19 cellular contexts compared by ENCODE assay signal in genomic region chr17:80886641-80887573, GRCh38.
DNase-seq lines count a peak whose midpoint lies in the region; ATAC-seq, FAIRE-seq and TF ChIP-seq lines count a peak whose summit lies in the region.
"Had no signal": no experiment of that assay in that cellular context is flagged by ENCODE, and none has a peak within 500 bp of the region (broad histone marks: within the 10 kb centered on the region; RNA-seq: fewer than 3 reads in every experiment).

No MANE protein-coding gene starts in this region.

- no peak overlapping the region for H3K27ac ChIP-seq in right lobe of liver
- no peak overlapping the region for H3K27ac ChIP-seq in HepG2 (ENCODE audit: extremely low read length, insufficient read depth, low read length)
- H3K27ac ChIP-seq: cardiac muscle cell, epithelial cell of prostate, heart left ventricle had no signal

- CTCF ChIA-PET in HepG2 (lab: Yijun Ruan, JAX; ENCODE audit: low intra/inter-chr PET ratio, low total read pairs): no interaction called here

- peaks cover 9% of the 10 kb centered on the region for H3K36me3 Mint-ChIP-seq in natural killer cell

- no peak overlapping the region for H3K4me3 Mint-ChIP-seq in natural killer cell
- H3K4me3 Mint-ChIP-seq: CD4-positive, alpha-beta memory T cell; nephron had no signal

- ATAC-seq in right lobe of liver: no peak
- no peak for ATAC-seq in HepG2
- no peak for ATAC-seq in GM18907 (IDR thresholded peaks at IDR 0.05; ENCODE audit: unreplicated experiment)
- ATAC-seq in natural killer cell: no peak
- ATAC-seq: HCT116, heart left ventricle, left colon had no signal

- POLR2A ChIA-PET in HepG2 (lab: Yijun Ruan, JAX): no interaction called here

- H3K4me2 ChIP-seq in HepG2 (ENCODE audit: low read depth, low read length): no peak overlapping the region

- TF ChIP-seq EP300 in HepG2 (IDR thresholded peaks at IDR 0.05; ENCODE audit: low read depth in 2 of 2, low read length in 2 of 2): no peak
- TF ChIP-seq EP300 in HepG2 (CRISPR knock-in tag; IDR thresholded peaks at IDR 0.05; ENCODE audit: borderline replicate concordance): no peak

- no peaks in the 10 kb centered on the region for H3K9me3 ChIP-seq in right lobe of liver
- H3K9me3 ChIP-seq in HepG2 (ENCODE audit: low read length): no peaks in the 10 kb centered on the region
- no peaks in the 10 kb centered on the region for H3K9me3 ChIP-seq in endocrine pancreas (ENCODE audit: control insufficient read depth, low read length)
- H3K9me3 ChIP-seq: heart left ventricle had no signal

- TF ChIP-seq CTCF in right lobe of liver (IDR thresholded peaks at IDR 0.05): no peak
- no peak for TF ChIP-seq CTCF in HepG2 (CRISPR knock-in tag; IDR thresholded peaks at IDR 0.05)
- TF ChIP-seq CTCF in natural killer cell (IDR thresholded peaks at IDR 0.05): no peak

- BruUV-seq in HepG2 (replicated peaks; lab: Mats Ljungman, UMichigan): no TSS peak

- FAIRE-seq in HepG2 (lab: Jason Lieb, UNC) (no peak), urothelium cell line (lab: Jason Lieb, UNC) (peak; percentile 44)

- DNase-seq in right lobe of liver: peak in 2 of 3 donors; percentile 17 to 50
- no peak for DNase-seq in HepG2 (ENCODE audit: low spot score)
- peak; percentile 79 for DNase-seq in NCI-H345 treated with DMSO at 0.1 percent for 48 hours (lab: John Stamatoyannopoulos, UW; ENCODE audit: unreplicated experiment)
- no peak for DNase-seq in urothelium cell line (ENCODE audit: low spot score)
- no peak for DNase-seq in NK-92 treated with Interleukin-12 subunit alpha and Interleukin-12 subunit beta, amount 100 ng/mL, for 24 hours (lab: John Stamatoyannopoulos, UW)
- no peak for DNase-seq in natural killer cell
- DNase-seq: activated CD4-positive, CD25-positive, alpha-beta regulatory T cell treated with anti-CD3 and anti-CD28 coated beads, Interleukin-2, amount 50 U/mL, for 72 hours; activated gamma-delta T cell; GF-D8; NCI-H1436 treated with DMSO at 0.1 percent for 48 hours had no signal

- no peaks in the 10 kb centered on the region for H3K79me2 ChIP-seq in HepG2 (ENCODE audit: insufficient read depth, low read length)

- H3K27me3 ChIP-seq in right lobe of liver: no peaks in the 10 kb centered on the region
- no peaks in the 10 kb centered on the region for H3K27me3 ChIP-seq in HepG2 (ENCODE audit: control insufficient read depth in 1 of 2, insufficient read depth in 2 of 2, low read length in 2 of 2)
- H3K27me3 ChIP-seq in endocrine pancreas (ENCODE audit: control insufficient read depth, insufficient read depth, low read length): no peaks in the 10 kb centered on the region
- H3K27me3 ChIP-seq: cardiac muscle cell, heart left ventricle had no signal

- no peaks in the 10 kb centered on the region for H3K4me1 ChIP-seq in right lobe of liver
- no peaks in the 10 kb centered on the region for H3K4me1 ChIP-seq in HepG2 (ENCODE audit: insufficient read depth, low read length)
- no peaks in the 10 kb centered on the region for H3K4me1 ChIP-seq in endocrine pancreas (ENCODE audit: control insufficient read depth, insufficient read depth, low read length)

- peaks cover 0 to 23% (median 0%) of the 10 kb centered on the region in 4 donors for H3K36me3 ChIP-seq in right lobe of liver
- peaks cover 45 to 76% of the 10 kb centered on the region in 2 experiments; a peak in 4 of 5 replicates for H3K36me3 ChIP-seq in HepG2 (replicated peaks in 1 of 2; ENCODE audit: control insufficient read depth in 1 of 2, insufficient read depth in 2 of 2, low read length in 2 of 2)
- H3K36me3 ChIP-seq in endocrine pancreas (ENCODE audit: control insufficient read depth, insufficient read depth, low read length): no peaks in the 10 kb centered on the region

- in situ Hi-C loops in HepG2 (cut with HindIII; ENCODE audit: extremely low pct_ligation_motif_present, low pct_unique_long_range_greater_than_20kb): no loop called here

- H4K20me1 ChIP-seq in HepG2 (ENCODE audit: insufficient read depth, low read length): no peaks in the 10 kb centered on the region

- intact Hi-C loops in right lobe of liver (cut with DNase I) (no loop called here), HepG2 (cut with micrococcal nuclease; ENCODE audit: unreplicated experiment) (no loop called here), natural killer cell (cut with micrococcal nuclease) (no loop called here)

- TF ChIP-seq RAD21 in HepG2 (CRISPR knock-in tag; IDR thresholded peaks at IDR 0.05): no peak

- H3K27me3 Mint-ChIP-seq in natural killer cell (ENCODE audit: low read depth in 2 of 2): no peaks in the 10 kb centered on the region
- H3K27me3 Mint-ChIP-seq: CD4-positive, alpha-beta memory T cell had no signal

- TF ChIP-seq POLR2A in right lobe of liver (IDR thresholded peaks at IDR 0.05) (no peak), HepG2 (IDR thresholded peaks at IDR 0.05; ENCODE audit: insufficient read depth in 1 of 2, low read depth in 2 of 2, low read length in 2 of 2) (no peak)

- H3K4me3 ChIP-seq in right lobe of liver: no peak overlapping the region
- no peak overlapping the region for H3K4me3 ChIP-seq in HepG2 (replicated peaks in 1 of 3; ENCODE audit: insufficient read depth in 1 of 3, low read depth in 2 of 3, low read length in 3 of 3)
- H3K4me3 ChIP-seq in endocrine pancreas (ENCODE audit: control insufficient read depth, insufficient read depth, low read length): no peak overlapping the region
- H3K4me3 ChIP-seq: cardiac muscle cell, heart left ventricle had no signal

- H3K4me1 Mint-ChIP-seq in natural killer cell: peaks cover 0 to 16% of the 10 kb centered on the region in 2 donors

- 94% methylated on average over 12 of the region's 42 CpGs for WGBS in right lobe of liver (ENCODE audit: insufficient coverage, low coverage, low lambda C conversion rate, missing lambda C conversion rate)
- 99% methylated on average over 34 of the region's 42 CpGs for WGBS in HepG2 (ENCODE audit: low lambda C conversion rate)

- no peaks in the 10 kb centered on the region for H3K9me3 Mint-ChIP-seq in natural killer cell
- H3K9me3 Mint-ChIP-seq: nephron had no signal

- no peak overlapping the region for H2AFZ ChIP-seq in HepG2 (ENCODE audit: low read length)

- no peak overlapping the region for H3K27ac Mint-ChIP-seq in natural killer cell
- H3K27ac Mint-ChIP-seq: nephron had no signal

- H3K9ac ChIP-seq in HepG2 (ENCODE audit: insufficient read depth, low read depth, low read length) (no peak overlapping the region), endocrine pancreas (ENCODE audit: control insufficient read depth, insufficient read depth, low read length) (peak overlapping the region; percentile 22)

TF ChIP-seq in HepG2, 621 proteins besides CTCF, POLR2A, EP300 and RAD21:
- no peak for TF ChIP-seq ZNF230 (CRISPR knock-in tag; IDR thresholded peaks at IDR 0.05)
- no peak for TF ChIP-seq GLI4 (CRISPR knock-in tag; IDR thresholded peaks at IDR 0.05; ENCODE audit: borderline replicate concordance)
- no peak for TF ChIP-seq ZNF33A (CRISPR knock-in tag; IDR thresholded peaks at IDR 0.05; ENCODE audit: borderline replicate concordance)
- TF ChIP-seq MXI1 (IDR thresholded peaks at IDR 0.05; ENCODE audit: borderline replicate concordance, low read depth, low read length): no peak

Comparison
In these comparisons a context has a peak if more than half of its experiments do, and no peak if none do; other contexts are left out.
1. DNase-seq: peak in right lobe of liver (2 of 3) and NCI-H345 treated with DMSO at 0.1 percent for 48 hours (single experiment); none in HepG2 (single experiment), urothelium cell line (single experiment), NK-92 treated with Interleukin-12 subunit alpha and Interleukin-12 subunit beta, amount 100 ng/mL, for 24 hours (single experiment) and natural killer cell (single experiment).